1 cellular context compared by ENCODE assay signal in genomic region chr4:118834960-118835895, GRCh38.
A peak's percentile ranks its signal among the peaks of the same experiment; 100 is the strongest.
TF ChIP-seq lines count a peak whose summit lies in the region.

No MANE protein-coding gene starts in this region.

TF ChIP-seq in GM12878, 131 proteins besides CTCF, POLR2A, EP300 and RAD21 (continued from another document and continues in another):
- TF ChIP-seq BCLAF1 (IDR thresholded peaks at IDR 0.05) = no peak
- TF ChIP-seq EGR1 (IDR thresholded peaks at IDR 0.05; ENCODE audit: borderline replicate concordance in 1 of 2, low read depth in 2 of 2, low read length in 2 of 2) = peak in 1 of 2 experiments; percentile 46; a peak in 1 of 3 replicates
- TF ChIP-seq POLR2AphosphoS5 (IDR thresholded peaks at IDR 0.05; ENCODE audit: low read length) = peak; percentile 61
- peak; percentile 35; the same call in 1 of the 2 replicates for TF ChIP-seq TCF3 (IDR thresholded peaks at IDR 0.05; ENCODE audit: borderline replicate concordance, insufficient read depth, low read depth, low read length)
- TF ChIP-seq MXI1 (IDR thresholded peaks at IDR 0.05; ENCODE audit: low read depth, low read length) = no peak
- TF ChIP-seq RUNX3 (IDR thresholded peaks at IDR 0.05; ENCODE audit: low read length) = no peak
- no peak for TF ChIP-seq NR2C2 (IDR thresholded peaks at IDR 0.05; ENCODE audit: borderline replicate concordance, control insufficient read depth, insufficient read length, low read depth)
- no peak for TF ChIP-seq TBL1XR1 (IDR thresholded peaks at IDR 0.05; ENCODE audit: low read depth, low read length)
- no peak for TF ChIP-seq CHD2 (IDR thresholded peaks at IDR 0.05; ENCODE audit: borderline replicate concordance, low read depth, low read length)
- TF ChIP-seq PAX5 (IDR thresholded peaks at IDR 0.05; ENCODE audit: borderline replicate concordance, low read depth, low read length) = no peak
- TF ChIP-seq ZSCAN29 (IDR thresholded peaks at IDR 0.05) = no peak
- TF ChIP-seq E2F4 (IDR thresholded peaks at IDR 0.05; ENCODE audit: low read depth, low read length) = no peak
- TF ChIP-seq BRCA1 (IDR thresholded peaks at IDR 0.05; ENCODE audit: low read depth, low read length) = no peak
- no peak for TF ChIP-seq POLR2AphosphoS2 (IDR thresholded peaks at IDR 0.05; ENCODE audit: low read depth, low read length)
- TF ChIP-seq, protein P1, sequence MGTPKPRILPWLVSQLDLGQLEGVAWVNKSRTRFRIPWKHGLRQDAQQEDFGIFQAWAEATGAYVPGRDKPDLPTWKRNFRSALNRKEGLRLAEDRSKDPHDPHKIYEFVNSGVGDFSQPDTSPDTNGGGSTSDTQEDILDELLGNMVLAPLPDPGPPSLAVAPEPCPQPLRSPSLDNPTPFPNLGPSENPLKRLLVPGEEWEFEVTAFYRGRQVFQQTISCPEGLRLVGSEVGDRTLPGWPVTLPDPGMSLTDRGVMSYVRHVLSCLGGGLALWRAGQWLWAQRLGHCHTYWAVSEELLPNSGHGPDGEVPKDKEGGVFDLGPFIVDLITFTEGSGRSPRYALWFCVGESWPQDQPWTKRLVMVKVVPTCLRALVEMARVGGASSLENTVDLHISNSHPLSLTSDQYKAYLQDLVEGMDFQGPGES (IDR thresholded peaks at IDR 0.05) = no peak
- TF ChIP-seq HDGF (IDR thresholded peaks at IDR 0.05) = no peak
- no peak for TF ChIP-seq EZH2 (IDR thresholded peaks at IDR 0.05; ENCODE audit: borderline replicate concordance, control insufficient read depth, low read depth, low read length)
- no peak for TF ChIP-seq SREBF2 (IDR thresholded peaks at IDR 0.05; ENCODE audit: low read length)
- TF ChIP-seq PBX3 (IDR thresholded peaks at IDR 0.05; ENCODE audit: insufficient replicate concordance, low read depth, low read length) = peak; percentile 42
- no peak for TF ChIP-seq IRF4 (IDR thresholded peaks at IDR 0.05; ENCODE audit: low read depth, low read length)
- TF ChIP-seq DPF2 (IDR thresholded peaks at IDR 0.05) = no peak
- no peak for TF ChIP-seq RCOR1 (conservative IDR thresholded peaks at IDR 0.05; ENCODE audit: low read depth, low read length)
- TF ChIP-seq ZNF622 (IDR thresholded peaks at IDR 0.05) = no peak
- TF ChIP-seq ELK1 (IDR thresholded peaks at IDR 0.05; ENCODE audit: low read depth, low read length) = no peak
- TF ChIP-seq, protein P2, sequence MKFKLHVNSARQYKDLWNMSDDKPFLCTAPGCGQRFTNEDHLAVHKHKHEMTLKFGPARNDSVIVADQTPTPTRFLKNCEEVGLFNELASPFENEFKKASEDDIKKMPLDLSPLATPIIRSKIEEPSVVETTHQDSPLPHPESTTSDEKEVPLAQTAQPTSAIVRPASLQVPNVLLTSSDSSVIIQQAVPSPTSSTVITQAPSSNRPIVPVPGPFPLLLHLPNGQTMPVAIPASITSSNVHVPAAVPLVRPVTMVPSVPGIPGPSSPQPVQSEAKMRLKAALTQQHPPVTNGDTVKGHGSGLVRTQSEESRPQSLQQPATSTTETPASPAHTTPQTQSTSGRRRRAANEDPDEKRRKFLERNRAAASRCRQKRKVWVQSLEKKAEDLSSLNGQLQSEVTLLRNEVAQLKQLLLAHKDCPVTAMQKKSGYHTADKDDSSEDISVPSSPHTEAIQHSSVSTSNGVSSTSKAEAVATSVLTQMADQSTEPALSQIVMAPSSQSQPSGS (IDR thresholded peaks at IDR 0.05; ENCODE audit: low read length) = no peak
- no peak for TF ChIP-seq HCFC1 (IDR thresholded peaks at IDR 0.05; ENCODE audit: low read length)
- no peak for TF ChIP-seq REST (IDR thresholded peaks at IDR 0.05; ENCODE audit: low read depth, low read length)
- 0 out of 2 replicates have a peak, but pooled peaks have one; percentile 13 for TF ChIP-seq ATF7 (IDR thresholded peaks at IDR 0.05; ENCODE audit: low read depth)
- no peak for TF ChIP-seq GATAD2B (conservative IDR thresholded peaks at IDR 0.05; ENCODE audit: low read depth)
- TF ChIP-seq CBFB (IDR thresholded peaks at IDR 0.05; ENCODE audit: low read depth) = 0 out of 2 replicates have a peak, but pooled peaks have one; percentile 26
- TF ChIP-seq SRF (IDR thresholded peaks at IDR 0.05; ENCODE audit: low read depth in 2 of 2, low read length in 2 of 2) = no peak
- TF ChIP-seq NFXL1 (IDR thresholded peaks at IDR 0.05; ENCODE audit: borderline replicate concordance) = no peak
- no peak for TF ChIP-seq ZNF24 (IDR thresholded peaks at IDR 0.05)
- TF ChIP-seq WRNIP1 (IDR thresholded peaks at IDR 0.05; ENCODE audit: borderline replicate concordance, low read depth, low read length) = no peak
- TF ChIP-seq, protein P3, sequence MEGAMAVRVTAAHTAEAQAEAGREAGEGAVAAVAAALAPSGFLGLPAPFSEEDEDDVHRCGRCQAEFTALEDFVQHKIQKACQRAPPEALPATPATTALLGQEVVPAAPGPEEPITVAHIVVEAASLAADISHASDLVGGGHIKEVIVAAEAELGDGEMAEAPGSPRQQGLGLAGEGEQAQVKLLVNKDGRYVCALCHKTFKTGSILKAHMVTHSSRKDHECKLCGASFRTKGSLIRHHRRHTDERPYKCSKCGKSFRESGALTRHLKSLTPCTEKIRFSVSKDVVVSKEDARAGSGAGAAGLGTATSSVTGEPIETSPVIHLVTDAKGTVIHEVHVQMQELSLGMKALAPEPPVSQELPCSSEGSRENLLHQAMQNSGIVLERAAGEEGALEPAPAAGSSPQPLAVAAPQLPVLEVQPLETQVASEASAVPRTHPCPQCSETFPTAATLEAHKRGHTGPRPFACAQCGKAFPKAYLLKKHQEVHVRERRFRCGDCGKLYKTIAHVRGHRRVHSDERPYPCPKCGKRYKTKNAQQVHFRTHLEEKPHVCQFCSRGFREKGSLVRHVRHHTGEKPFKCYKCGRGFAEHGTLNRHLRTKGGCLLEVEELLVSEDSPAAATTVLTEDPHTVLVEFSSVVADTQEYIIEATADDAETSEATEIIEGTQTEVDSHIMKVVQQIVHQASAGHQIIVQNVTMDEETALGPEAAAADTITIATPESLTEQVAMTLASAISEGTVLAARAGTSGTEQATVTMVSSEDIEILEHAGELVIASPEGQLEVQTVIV (IDR thresholded peaks at IDR 0.05; ENCODE audit: borderline replicate concordance, partially characterized antibody) = no peak
- no peak for TF ChIP-seq NR2C1 (IDR thresholded peaks at IDR 0.05)
- TF ChIP-seq, protein P4, sequence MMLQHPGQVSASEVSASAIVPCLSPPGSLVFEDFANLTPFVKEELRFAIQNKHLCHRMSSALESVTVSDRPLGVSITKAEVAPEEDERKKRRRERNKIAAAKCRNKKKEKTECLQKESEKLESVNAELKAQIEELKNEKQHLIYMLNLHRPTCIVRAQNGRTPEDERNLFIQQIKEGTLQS (IDR thresholded peaks at IDR 0.05; ENCODE audit: borderline replicate concordance, extremely low read depth, low read depth, low read length) = no peak
- TF ChIP-seq, protein P5, sequence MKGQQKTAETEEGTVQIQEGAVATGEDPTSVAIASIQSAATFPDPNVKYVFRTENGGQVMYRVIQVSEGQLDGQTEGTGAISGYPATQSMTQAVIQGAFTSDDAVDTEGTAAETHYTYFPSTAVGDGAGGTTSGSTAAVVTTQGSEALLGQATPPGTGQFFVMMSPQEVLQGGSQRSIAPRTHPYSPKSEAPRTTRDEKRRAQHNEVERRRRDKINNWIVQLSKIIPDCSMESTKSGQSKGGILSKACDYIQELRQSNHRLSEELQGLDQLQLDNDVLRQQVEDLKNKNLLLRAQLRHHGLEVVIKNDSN (IDR thresholded peaks at IDR 0.05; ENCODE audit: borderline replicate concordance, extremely low read length, insufficient read depth, low read depth, low read length) = no peak
- TF ChIP-seq NFYA (IDR thresholded peaks at IDR 0.05; ENCODE audit: borderline replicate concordance, low read depth, low read length) = no peak
- no peak for TF ChIP-seq HDAC6 (IDR thresholded peaks at IDR 0.05; ENCODE audit: unreplicated experiment)
